Comparison of ENCODE assay signal across 1 cellular context in genomic region chr11:117996058-117996457, GRCh38.
TF ChIP-seq lines count a peak whose summit lies in the region.

No MANE protein-coding gene starts in this region.

TF ChIP-seq in HEK293T, 16 proteins besides CTCF, POLR2A, EP300 and RAD21:
- TF ChIP-seq SUZ12 (IDR thresholded peaks at IDR 0.05): no peak
- no peak for TF ChIP-seq LEF1 (IDR thresholded peaks at IDR 0.05; ENCODE audit: borderline replicate concordance)
- TF ChIP-seq L3MBTL2 (conservative IDR thresholded peaks at IDR 0.05): no peak
- no peak for TF ChIP-seq FOXK2 (IDR thresholded peaks at IDR 0.05)
- TF ChIP-seq ZNF384 (IDR thresholded peaks at IDR 0.05): no peak
